Comparison of ENCODE assay signal across 1 cellular context in the genomic region with DNA sequence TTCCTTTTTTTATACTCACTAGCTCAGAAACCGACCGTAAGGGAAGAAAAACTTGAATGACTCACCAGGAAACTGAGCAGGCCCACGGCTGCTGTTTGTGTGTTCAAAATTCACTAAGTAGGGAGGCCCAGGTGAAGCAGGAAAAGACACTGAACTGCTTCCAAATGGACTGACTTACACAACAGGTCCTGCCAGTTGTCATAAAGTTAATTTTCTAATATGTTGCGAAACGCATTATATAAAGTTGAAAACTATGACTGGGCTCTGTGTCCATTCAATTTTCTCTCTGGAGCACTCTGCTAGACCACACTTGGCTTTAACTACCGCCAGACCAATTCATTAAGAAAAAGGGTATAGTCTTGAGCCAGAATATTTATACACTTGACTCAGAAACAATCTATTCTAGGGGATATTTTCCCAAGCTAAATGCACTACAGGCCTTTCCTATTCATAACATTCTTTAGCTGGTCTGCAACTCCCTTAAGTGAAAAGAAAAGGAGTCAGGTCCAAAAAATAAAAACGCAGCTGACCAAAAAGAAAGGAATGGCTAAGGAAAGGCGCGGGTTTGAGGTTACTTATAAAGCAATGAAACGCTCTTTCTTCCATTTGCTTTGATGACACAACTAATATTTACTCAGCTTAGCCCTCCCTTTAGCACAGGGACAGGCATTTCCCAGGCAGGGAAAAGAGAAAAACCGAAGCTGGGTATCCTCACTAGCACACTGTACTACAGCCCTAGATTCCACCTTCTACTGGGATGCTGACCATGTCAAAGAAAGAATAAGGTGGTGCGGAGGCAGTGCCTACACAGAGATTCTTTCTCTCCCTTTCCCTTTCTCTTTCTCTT.
TF ChIP-seq lines count a peak whose summit lies in the region.

No MANE protein-coding gene starts in this region.

TF ChIP-seq in GM23338, 12 proteins besides CTCF, POLR2A, EP300 and RAD21 (continued from another document):
- TF ChIP-seq, protein P1, sequence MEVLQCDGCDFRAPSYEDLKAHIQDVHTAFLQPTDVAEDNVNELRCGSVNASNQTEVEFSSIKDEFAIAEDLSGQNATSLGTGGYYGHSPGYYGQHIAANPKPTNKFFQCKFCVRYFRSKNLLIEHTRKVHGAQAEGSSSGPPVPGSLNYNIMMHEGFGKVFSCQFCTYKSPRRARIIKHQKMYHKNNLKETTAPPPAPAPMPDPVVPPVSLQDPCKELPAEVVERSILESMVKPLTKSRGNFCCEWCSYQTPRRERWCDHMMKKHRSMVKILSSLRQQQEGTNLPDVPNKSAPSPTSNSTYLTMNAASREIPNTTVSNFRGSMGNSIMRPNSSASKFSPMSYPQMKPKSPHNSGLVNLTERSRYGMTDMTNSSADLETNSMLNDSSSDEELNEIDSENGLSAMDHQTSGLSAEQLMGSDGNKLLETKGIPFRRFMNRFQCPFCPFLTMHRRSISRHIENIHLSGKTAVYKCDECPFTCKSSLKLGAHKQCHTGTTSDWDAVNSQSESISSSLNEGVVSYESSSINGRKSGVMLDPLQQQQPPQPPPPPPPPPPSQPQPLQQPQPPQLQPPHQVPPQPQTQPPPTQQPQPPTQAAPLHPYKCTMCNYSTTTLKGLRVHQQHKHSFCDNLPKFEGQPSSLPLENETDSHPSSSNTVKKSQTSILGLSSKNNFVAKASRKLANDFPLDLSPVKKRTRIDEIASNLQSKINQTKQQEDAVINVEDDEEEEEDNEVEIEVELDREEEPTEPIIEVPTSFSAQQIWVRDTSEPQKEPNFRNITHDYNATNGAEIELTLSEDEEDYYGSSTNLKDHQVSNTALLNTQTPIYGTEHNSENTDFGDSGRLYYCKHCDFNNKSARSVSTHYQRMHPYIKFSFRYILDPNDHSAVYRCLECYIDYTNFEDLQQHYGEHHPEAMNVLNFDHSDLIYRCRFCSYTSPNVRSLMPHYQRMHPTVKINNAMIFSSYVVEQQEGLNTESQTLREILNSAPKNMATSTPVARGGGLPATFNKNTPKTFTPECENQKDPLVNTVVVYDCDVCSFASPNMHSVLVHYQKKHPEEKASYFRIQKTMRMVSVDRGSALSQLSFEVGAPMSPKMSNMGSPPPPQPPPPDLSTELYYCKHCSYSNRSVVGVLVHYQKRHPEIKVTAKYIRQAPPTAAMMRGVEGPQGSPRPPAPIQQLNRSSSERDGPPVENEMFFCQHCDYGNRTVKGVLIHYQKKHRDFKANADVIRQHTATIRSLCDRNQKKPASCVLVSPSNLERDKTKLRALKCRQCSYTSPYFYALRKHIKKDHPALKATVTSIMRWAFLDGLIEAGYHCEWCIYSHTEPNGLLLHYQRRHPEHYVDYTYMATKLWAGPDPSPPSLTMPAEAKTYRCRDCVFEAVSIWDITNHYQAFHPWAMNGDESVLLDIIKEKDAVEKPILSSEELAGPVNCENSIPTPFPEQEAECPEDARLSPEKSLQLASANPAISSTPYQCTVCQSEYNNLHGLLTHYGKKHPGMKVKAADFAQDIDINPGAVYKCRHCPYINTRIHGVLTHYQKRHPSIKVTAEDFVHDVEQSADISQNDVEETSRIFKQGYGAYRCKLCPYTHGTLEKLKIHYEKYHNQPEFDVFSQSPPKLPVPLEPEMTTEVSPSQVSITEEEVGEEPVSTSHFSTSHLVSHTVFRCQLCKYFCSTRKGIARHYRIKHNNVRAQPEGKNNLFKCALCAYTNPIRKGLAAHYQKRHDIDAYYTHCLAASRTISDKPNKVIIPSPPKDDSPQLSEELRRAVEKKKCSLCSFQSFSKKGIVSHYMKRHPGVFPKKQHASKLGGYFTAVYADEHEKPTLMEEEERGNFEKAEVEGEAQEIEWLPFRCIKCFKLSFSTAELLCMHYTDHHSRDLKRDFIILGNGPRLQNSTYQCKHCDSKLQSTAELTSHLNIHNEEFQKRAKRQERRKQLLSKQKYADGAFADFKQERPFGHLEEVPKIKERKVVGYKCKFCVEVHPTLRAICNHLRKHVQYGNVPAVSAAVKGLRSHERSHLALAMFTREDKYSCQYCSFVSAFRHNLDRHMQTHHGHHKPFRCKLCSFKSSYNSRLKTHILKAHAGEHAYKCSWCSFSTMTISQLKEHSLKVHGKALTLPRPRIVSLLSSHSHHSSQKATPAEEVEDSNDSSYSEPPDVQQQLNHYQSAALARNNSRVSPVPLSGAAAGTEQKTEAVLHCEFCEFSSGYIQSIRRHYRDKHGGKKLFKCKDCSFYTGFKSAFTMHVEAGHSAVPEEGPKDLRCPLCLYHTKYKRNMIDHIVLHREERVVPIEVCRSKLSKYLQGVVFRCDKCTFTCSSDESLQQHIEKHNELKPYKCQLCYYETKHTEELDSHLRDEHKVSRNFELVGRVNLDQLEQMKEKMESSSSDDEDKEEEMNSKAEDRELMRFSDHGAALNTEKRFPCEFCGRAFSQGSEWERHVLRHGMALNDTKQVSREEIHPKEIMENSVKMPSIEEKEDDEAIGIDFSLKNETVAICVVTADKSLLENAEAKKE (CRISPR knock-in tag; IDR thresholded peaks at IDR 0.05): no peak
- TF ChIP-seq JUNB (IDR thresholded peaks at IDR 0.05; ENCODE audit: unreplicated experiment) (no peak), EZH2 (IDR thresholded peaks at IDR 0.05; ENCODE audit: low read depth, unreplicated experiment) (no peak), STAT1 (IDR thresholded peaks at IDR 0.05; ENCODE audit: unreplicated experiment) (no peak), ZNF114 (CRISPR knock-in tag; IDR thresholded peaks at IDR 0.05) (no peak), POLR2AphosphoS5 (IDR thresholded peaks at IDR 0.05; ENCODE audit: low read depth) (no peak), NANOG (IDR thresholded peaks at IDR 0.05; ENCODE audit: borderline replicate concordance) (no peak), ZNF331 (CRISPR knock-in tag; IDR thresholded peaks at IDR 0.05; ENCODE audit: low read depth) (no peak)
